In genomic region chr17:35119370-35120185, GRCh38 we compare ENCODE assay signal across 8 cellular contexts. TPM values are rescaled to one million over a fixed set of nuclear protein-coding genes. Genes with fewer than 3 reads are reported as not detected.
DNase-seq lines count a peak whose midpoint lies in the region; ATAC-seq and TF ChIP-seq lines count a peak whose summit lies in the region.

Gene RAD51D (minus strand): TSS chr17:35119860. CDS start chr17:35119613, 247 bp downstream.

- peak; percentile 88 for ATAC-seq in DND-41 (ENCODE audit: insufficient read depth, low read depth)

- no peaks in the 10 kb centered on the region for H3K27me3 ChIP-seq in DND-41 (ENCODE audit: insufficient read depth, low read length, poor library complexity)
- no peaks in the 10 kb centered on the region; the same call in 1 of the 2 replicates for H3K27me3 ChIP-seq in MG63
- H3K27me3 ChIP-seq in SJCRH30, result no peaks in the 10 kb centered on the region
- peaks cover 19% of the 10 kb centered on the region for H3K27me3 ChIP-seq in neural progenitor cell

- H3F3A ChIP-seq in neural progenitor cell (ENCODE audit: low read depth), result no peaks in the 10 kb centered on the region

- H3K4me3 ChIP-seq in DND-41 (ENCODE audit: low read depth in 1 of 2, low read length in 2 of 2) (peak within 1 kb of the TSS; percentile 57 to 82), MG63 (peak within 1 kb of the TSS; percentile 84), SJCRH30 (peak within 1 kb of the TSS; percentile 73), neural progenitor cell (peak within 1 kb of the TSS; percentile 76)

- DNase-seq in DND-41, result peak; percentile 85
- DNase-seq in H4 (ENCODE audit: low spot score), result peak; percentile 63
- DNase-seq in MG63, result peak; percentile 83
- peak; percentile 84 to 86 for DNase-seq in SJCRH30
- peak; percentile 75 for DNase-seq in activated gamma-delta T cell treated with Interleukin-2 at 50 U/mL for 16 hours
- DNase-seq in foreskin melanocyte, result peak; percentile 49
- peak; percentile 91 for DNase-seq in neural progenitor cell (ENCODE audit: low spot score)
- peak; percentile 18 for DNase-seq in stromal cell of bone marrow (ENCODE audit: low read depth)

- H3K9me3 ChIP-seq in DND-41 (ENCODE audit: insufficient read depth, low read length, severe bottlenecking) (no peaks in the 10 kb centered on the region), MG63 (no peaks in the 10 kb centered on the region), SJCRH30 (replicated peaks) (no peaks in the 10 kb centered on the region), neural progenitor cell (ENCODE audit: low read depth) (no peaks in the 10 kb centered on the region)

- H3K79me2 ChIP-seq in DND-41 (ENCODE audit: insufficient read depth, low read length) (peaks cover 49% of the 10 kb centered on the region), neural progenitor cell (ENCODE audit: low read depth) (no peaks in the 10 kb centered on the region)

- H3K9ac ChIP-seq in DND-41 (ENCODE audit: low read depth, low read length), result peak within 1 kb of the TSS; percentile 85
- H3K9ac ChIP-seq in neural progenitor cell, result peak within 1 kb of the TSS; percentile 45

- H3K27ac Mint-ChIP-seq in neural progenitor cell, result peak within 1 kb of the TSS; percentile 95

- H3K4me1 Mint-ChIP-seq in neural progenitor cell, result peaks cover 23% of the 10 kb centered on the region

- H2AFZ ChIP-seq in DND-41 (ENCODE audit: low read depth, low read length) (peak within 1 kb of the TSS; percentile 95), neural progenitor cell (replicated peaks) (peak within 1 kb of the TSS; percentile 98)

- no peaks in the 10 kb centered on the region for H3K9me3 Mint-ChIP-seq in neural progenitor cell

- H3K4me2 ChIP-seq in DND-41 (ENCODE audit: insufficient read depth, low read length), result peak within 1 kb of the TSS; percentile 77
- peak within 1 kb of the TSS; percentile 83 for H3K4me2 ChIP-seq in neural progenitor cell

- H3K4me1 ChIP-seq in DND-41 (ENCODE audit: insufficient read depth, low read length) (peaks cover 43% of the 10 kb centered on the region), SJCRH30 (peaks cover 2% of the 10 kb centered on the region; the same call in 1 of the 2 replicates), neural progenitor cell (no peaks in the 10 kb centered on the region)

- H3K27ac ChIP-seq in DND-41 (ENCODE audit: low read length), result peak within 1 kb of the TSS; percentile 89
- H3K27ac ChIP-seq in SJCRH30, result peak within 1 kb of the TSS; percentile 46
- H3K27ac ChIP-seq in neural progenitor cell, result no peak within 1 kb of the TSS

- H3K36me3 ChIP-seq in DND-41 (ENCODE audit: insufficient read depth, low read length), result peaks cover 22% of the 10 kb centered on the region
- H3K36me3 ChIP-seq in MG63, result peaks cover 14% of the 10 kb centered on the region
- H3K36me3 ChIP-seq in SJCRH30, result no peaks in the 10 kb centered on the region
- H3K36me3 ChIP-seq in neural progenitor cell, result no peaks in the 10 kb centered on the region

- peak within 1 kb of the TSS; percentile 95 for H3K4me3 Mint-ChIP-seq in neural progenitor cell

- H3K27me3 Mint-ChIP-seq in neural progenitor cell (ENCODE audit: insufficient read depth, low read depth), result peaks cover 11% of the 10 kb centered on the region

- peaks cover 14% of the 10 kb centered on the region for H3K36me3 Mint-ChIP-seq in neural progenitor cell

- H4K20me1 ChIP-seq in DND-41 (ENCODE audit: insufficient read depth, low read length), result no peaks in the 10 kb centered on the region
- no peaks in the 10 kb centered on the region for H4K20me1 ChIP-seq in neural progenitor cell (ENCODE audit: low read depth)

- peak; percentile 98 for TF ChIP-seq CTCF in DND-41 (IDR thresholded peaks at IDR 0.05; ENCODE audit: borderline replicate concordance, extremely low read depth, low read length, poor library complexity, severe bottlenecking)
- TF ChIP-seq CTCF in neural progenitor cell (IDR thresholded peaks at IDR 0.05), result peak; percentile 93

RNA-seq across cellular contexts. Expression of gene RAD51D, which starts in this region (rescaled TPM):
- total RNA-seq in H4 (2014; rRNA removed; shearing (Covaris generic)), result 11.8 and 11.9 TPM in 2 replicates
- 9.4 and 18.8 TPM in 2 replicates for total RNA-seq in MG63 (2014; rRNA removed; shearing (Covaris generic); ENCODE audit: low replicate concordance)
- total RNA-seq in SJCRH30 (2014; rRNA removed; shearing (Covaris generic)), result 8.2 and 9.7 TPM in 2 replicates
- 9.0 and 13.2 TPM in 2 replicates for total RNA-seq in neural progenitor cell (ENCODE audit: low replicate concordance)

Comparison
In these comparisons a context has a peak if more than half of its experiments do, and no peak if none do; other contexts are left out.
1. DNase-seq: peak in every context shown above with its lines; median percentile 91 in neural progenitor cell; 85 in DND-41; 85 in SJCRH30; 83 in MG63; 75 in activated gamma-delta T cell treated with Interleukin-2 at 50 U/mL for 16 hours; 63 in H4; 49 in foreskin melanocyte; 18 in stromal cell of bone marrow.